14 cellular contexts compared by ENCODE assay signal in the genomic region with DNA sequence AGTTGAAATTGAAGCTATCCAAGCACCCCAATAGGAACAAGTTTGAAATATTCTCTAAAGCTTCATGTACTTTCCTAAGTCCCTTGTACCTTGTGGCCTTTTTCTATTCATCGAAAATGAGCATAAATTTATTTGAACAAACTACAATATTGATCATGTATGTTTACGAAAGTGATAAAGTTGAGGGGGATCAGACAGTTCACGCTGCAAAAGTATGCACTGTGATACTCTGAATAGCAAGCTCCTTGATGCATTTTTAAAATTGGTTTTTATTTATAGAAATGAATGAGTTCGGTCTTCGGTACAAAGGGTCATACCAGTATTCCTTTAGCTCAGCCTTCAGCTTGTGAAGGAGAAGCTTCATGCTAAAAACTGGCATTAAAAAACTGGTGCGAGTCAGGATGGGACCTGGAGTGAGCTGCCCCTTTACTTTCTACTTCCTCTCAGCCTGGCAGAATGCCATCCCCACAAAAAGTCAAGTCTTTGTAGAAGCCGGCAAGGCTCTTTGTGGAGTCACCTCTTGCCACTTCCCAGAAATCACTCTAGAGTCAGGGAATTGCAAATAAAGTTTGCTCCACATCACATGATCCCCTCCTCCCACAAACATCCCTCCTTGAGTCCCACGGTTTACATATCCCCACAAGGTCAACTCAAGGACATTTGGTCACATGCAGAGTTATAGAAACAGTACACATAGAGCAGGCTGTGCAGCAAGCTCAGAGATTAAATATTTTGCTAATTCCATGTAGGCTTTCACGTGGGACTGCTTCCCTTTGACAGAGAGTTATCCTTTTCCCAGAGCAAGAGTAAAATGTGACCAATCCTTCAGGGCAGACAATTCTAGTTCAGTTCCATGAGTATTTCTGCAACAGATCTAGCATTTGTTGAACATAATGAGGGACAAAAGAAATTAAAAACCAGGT. TPM values are rescaled to one million over a fixed set of nuclear protein-coding genes. Genes with fewer than 3 reads are reported as not detected.
DNase-seq lines count a peak whose midpoint lies in the region; ATAC-seq and TF ChIP-seq lines count a peak whose summit lies in the region.
"Had no signal": no experiment of that assay in that cellular context is flagged by ENCODE, and none has a peak within 500 bp of the region (broad histone marks: within the 10 kb centered on the region; RNA-seq: fewer than 3 reads in every experiment).

No MANE protein-coding gene starts in this region.

- no peak overlapping the region for H3K27ac ChIP-seq in A673 (ENCODE audit: low read depth, low read length, poor library complexity, severe bottlenecking)
- peak overlapping the region in 52 of 59 donors; percentile 1 to 89 (median 72) for H3K27ac ChIP-seq in dorsolateral prefrontal cortex
- H3K27ac ChIP-seq: psoas muscle had no signal

- no peaks in the 10 kb centered on the region for H3K27me3 ChIP-seq in A673 (replicated peaks; ENCODE audit: insufficient read depth, low read depth, low read length, poor library complexity)
- H3K27me3 ChIP-seq in dorsolateral prefrontal cortex = peaks cover 0 to 6% (median 0%) of the 10 kb centered on the region in 45 donors

- no peak for ATAC-seq in HG02884 (IDR thresholded peaks at IDR 0.05; ENCODE audit: unreplicated experiment)

- no peak for TF ChIP-seq CTCF in A673 (conservative IDR thresholded peaks at IDR 0.05; ENCODE audit: low read depth, low read length)
- TF ChIP-seq CTCF in dorsolateral prefrontal cortex (IDR thresholded peaks at IDR 0.05 in 54 of 56, conservative IDR thresholded peaks at IDR 0.05 in 2 of 56; ENCODE audit: low read depth in 1 of 56, partially characterized antibody in 56 of 56) = no peak

- H3K4me3 ChIP-seq in A673 (ENCODE audit: low read depth, low read length, poor library complexity, severe bottlenecking) = no peak overlapping the region
- peak overlapping the region in 9 of 59 donors; percentile 3 to 45 (median 28) for H3K4me3 ChIP-seq in dorsolateral prefrontal cortex
- H3K4me3 ChIP-seq: psoas muscle had no signal

- no peaks in the 10 kb centered on the region for H3K9me3 ChIP-seq in A673 (ENCODE audit: low read depth, low read length, poor library complexity, severe bottlenecking)
- H3K9me3 ChIP-seq: psoas muscle, SK-N-SH had no signal

- CTCF ChIA-PET in A673 (lab: Charles Lee) = interaction anchor here (0.7 kb wide), 1 partner anchor 23 kb away, joined by 3 read pairs; no protein-coding TSS in a partner anchor

- DNase-seq in A673 (ENCODE audit: low spot score) (peak; percentile 18), MV-4-11 (lab: John Stamatoyannopoulos, UW) (peak; percentile 26), dorsolateral prefrontal cortex (no peak), mucosa of gallbladder (ENCODE audit: low spot score) (peak; percentile 25), activated T-cell treated with anti-CD3 and anti-CD28 coated beads for 4 hours (no peak), amniotic stem cell (lab: John Stamatoyannopoulos, UW) (no peak), mesenteric fat pad (ENCODE audit: low spot score) (no peak)
- DNase-seq: activated effector memory CD4-positive, alpha-beta T cell treated with Interleukin-2 at 50 U/mL for 16 hours; cerebellar nuclear complex; NCI-H1105; psoas muscle; SK-N-SH had no signal

- POLR2A ChIA-PET in A673 (lab: Charles Lee; ENCODE audit: low non-redundant PET) = no interaction called here

- H3K36me3 ChIP-seq in A673 (ENCODE audit: insufficient read depth, low read length, poor library complexity, severe bottlenecking) = no peaks in the 10 kb centered on the region

- intact Hi-C loops in A673 (cut with micrococcal nuclease; ENCODE audit: unreplicated experiment) = no loop called here
- intact Hi-C loops in dorsolateral prefrontal cortex (cut with DNase I) = no loop called here

- H3K4me1 ChIP-seq in A673 (ENCODE audit: insufficient read depth, low read length, poor library complexity, severe bottlenecking) = no peaks in the 10 kb centered on the region
- H3K4me1 ChIP-seq: psoas muscle had no signal

- no TSS peak for BruUV-seq in A673 (replicated peaks; lab: Mats Ljungman, UMichigan)

RNA-seq across cellular contexts. Expression of a gene that starts 34.6 kb away (rescaled TPM):
- total RNA-seq in A673 (2021) (not detected in 2 replicates), dorsolateral prefrontal cortex (not detected), mucosa of gallbladder (10.4 TPM), mesenteric fat pad (not detected)
- total RNA-seq: lung microvascular endothelial cell, psoas muscle had no signal

Comparison
In these comparisons a context has a peak if more than half of its experiments do, and no peak if none do; other contexts are left out.
1. DNase-seq: peak in A673 (single experiment), MV-4-11 (single experiment) and mucosa of gallbladder (single experiment); none in dorsolateral prefrontal cortex (0 of 10), activated T-cell treated with anti-CD3 and anti-CD28 coated beads for 4 hours (single experiment), amniotic stem cell (single experiment) and mesenteric fat pad (single experiment).